ENCODE assay signal across 16 cellular contexts in the genomic region with DNA sequence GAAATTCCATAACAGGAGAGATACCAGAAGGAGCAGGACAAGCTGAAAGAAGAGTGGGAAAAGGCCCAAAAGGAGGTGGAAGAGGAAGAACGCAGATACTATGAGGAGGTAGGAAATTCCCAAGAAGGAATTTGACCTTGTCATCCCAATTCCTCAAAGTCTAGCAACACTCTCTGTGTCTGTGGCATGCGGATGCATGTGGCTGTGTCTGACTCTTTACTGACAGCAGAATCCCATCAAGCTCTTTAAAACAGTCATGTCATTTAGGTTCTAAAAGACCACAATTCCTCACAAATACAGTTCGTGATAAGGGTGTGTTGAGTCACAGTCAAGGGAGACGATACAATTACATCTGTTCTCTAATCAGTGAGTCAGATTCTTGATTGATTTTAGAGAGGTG.
DNase-seq lines count a peak whose midpoint lies in the region; ATAC-seq, FAIRE-seq and TF ChIP-seq lines count a peak whose summit lies in the region.
"Had no signal": no experiment of that assay in that cellular context is flagged by ENCODE, and none has a peak within 500 bp of the region (broad histone marks: within the 10 kb centered on the region; RNA-seq: fewer than 3 reads in every experiment).

No MANE protein-coding gene starts in this region.

- no peak overlapping the region for H3K4me2 ChIP-seq in astrocyte (ENCODE audit: low read length)
- H3K4me2 ChIP-seq in smooth muscle cell = no peak overlapping the region
- H3K4me2 ChIP-seq: BLaER1 had no signal

- no peaks in the 10 kb centered on the region for H3K27me3 Mint-ChIP-seq in astrocyte (ENCODE audit: low read depth, unreplicated experiment)

- H3K4me1 Mint-ChIP-seq in astrocyte (ENCODE audit: low read depth, unreplicated experiment) = peaks cover 32% of the 10 kb centered on the region
- H3K4me1 Mint-ChIP-seq: CD14-positive monocyte; CD4-positive, alpha-beta memory T cell had no signal

- H2AFZ ChIP-seq in astrocyte (ENCODE audit: low read depth, low read length) (no peak overlapping the region), smooth muscle cell (ENCODE audit: low read depth) (no peak overlapping the region)

- no peaks in the 10 kb centered on the region for H3F3A ChIP-seq in smooth muscle cell (ENCODE audit: low read depth)

- no peaks in the 10 kb centered on the region for H4K20me1 ChIP-seq in astrocyte (ENCODE audit: insufficient read depth, low read length)
- no peaks in the 10 kb centered on the region for H4K20me1 ChIP-seq in smooth muscle cell (ENCODE audit: low read depth)
- H4K20me1 ChIP-seq: BLaER1 had no signal

- H3K9me3 Mint-ChIP-seq in astrocyte (ENCODE audit: unreplicated experiment) = no peaks in the 10 kb centered on the region
- H3K9me3 Mint-ChIP-seq: CD14-positive monocyte; CD4-positive, alpha-beta memory T cell; H9 had no signal

- H3K27me3 ChIP-seq in astrocyte (ENCODE audit: insufficient read depth, low read length) (peaks cover 2% of the 10 kb centered on the region), smooth muscle cell (ENCODE audit: low read depth) (no peaks in the 10 kb centered on the region)
- H3K27me3 ChIP-seq: BLaER1 had no signal

- H3K79me2 ChIP-seq in astrocyte (ENCODE audit: insufficient read depth, low read length) = no peaks in the 10 kb centered on the region
- H3K79me2 ChIP-seq in smooth muscle cell (ENCODE audit: low read depth) = no peaks in the 10 kb centered on the region

- ATAC-seq in HG02885 (IDR thresholded peaks at IDR 0.05; ENCODE audit: poor library complexity, unreplicated experiment) = no peak

- no peak overlapping the region for H3K4me3 ChIP-seq in astrocyte (ENCODE audit: insufficient read depth, low read depth, low read length)
- H3K4me3 ChIP-seq in smooth muscle cell = no peak overlapping the region
- H3K4me3 ChIP-seq: BLaER1 had no signal

- DNase-seq in Daoy (ENCODE audit: low read depth) (peak; percentile 66), astrocyte (ENCODE audit: low read depth) (peak; percentile 46), islet precursor cell (peak; percentile 67), smooth muscle cell (lab: John Stamatoyannopoulos, UW; ENCODE audit: unreplicated experiment) (no peak), inferior parietal cortex (ENCODE audit: extremely low spot score) (no peak)
- DNase-seq in activated CD4-positive, alpha-beta T cell treated with anti-CD3 and anti-CD28 coated beads, Interleukin-2, amount 50 U/mL, for 48 hours = no peak
- DNase-seq: 8988T; CD4-positive, alpha-beta memory T cell; DMS153; DMS79; GF-D8; GOT3; H9 had no signal

- 15% methylated on average over 4 of the region's 4 CpGs for WGBS in smooth muscle cell (ENCODE audit: low lambda C conversion rate)

- FAIRE-seq in astrocyte (lab: Jason Lieb, UNC) = no peak

- H3K27ac ChIP-seq in astrocyte (ENCODE audit: low read depth, low read length) (no peak overlapping the region), smooth muscle cell (ENCODE audit: low read depth) (peak overlapping the region; percentile 8)
- H3K27ac ChIP-seq: BLaER1 had no signal

- no peak overlapping the region for H3K4me3 Mint-ChIP-seq in astrocyte (ENCODE audit: unreplicated experiment)
- H3K4me3 Mint-ChIP-seq: CD14-positive monocyte; CD4-positive, alpha-beta memory T cell; H9 had no signal

- H3K36me3 Mint-ChIP-seq in astrocyte (ENCODE audit: low read depth, unreplicated experiment) = peaks cover 2% of the 10 kb centered on the region
- H3K36me3 Mint-ChIP-seq: CD14-positive monocyte; CD4-positive, alpha-beta memory T cell had no signal

- H3K9me3 ChIP-seq in astrocyte (ENCODE audit: insufficient read depth, low read depth, low read length) = no peaks in the 10 kb centered on the region
- no peaks in the 10 kb centered on the region for H3K9me3 ChIP-seq in smooth muscle cell (replicated peaks; ENCODE audit: low read depth)
- H3K9me3 ChIP-seq: BLaER1 had no signal

- H3K4me1 ChIP-seq in astrocyte (ENCODE audit: insufficient read depth, low read length) (no peaks in the 10 kb centered on the region), smooth muscle cell (ENCODE audit: low read depth) (no peaks in the 10 kb centered on the region)
- H3K4me1 ChIP-seq: BLaER1 had no signal

- no peak overlapping the region for H3K9ac ChIP-seq in astrocyte (ENCODE audit: low read length)
- no peak overlapping the region for H3K9ac ChIP-seq in smooth muscle cell (ENCODE audit: low read depth)
- H3K9ac ChIP-seq: BLaER1 had no signal

- H3K36me3 ChIP-seq in astrocyte (ENCODE audit: insufficient read depth, low read length) (no peaks in the 10 kb centered on the region), smooth muscle cell (ENCODE audit: low read depth) (no peaks in the 10 kb centered on the region)

- peak overlapping the region; percentile 44 for H3K27ac Mint-ChIP-seq in astrocyte (ENCODE audit: unreplicated experiment)
- H3K27ac Mint-ChIP-seq: CD14-positive monocyte; CD4-positive, alpha-beta memory T cell; H9 had no signal

- no peak for TF ChIP-seq CTCF in astrocyte (IDR thresholded peaks at IDR 0.05; ENCODE audit: insufficient read depth, low read depth, low read length)
- no peak for TF ChIP-seq CTCF in smooth muscle cell (IDR thresholded peaks at IDR 0.05; ENCODE audit: borderline replicate concordance, insufficient read depth, poor library complexity, severe bottlenecking)

Comparison
In these comparisons a context has a peak if more than half of its experiments do, and no peak if none do; other contexts are left out.
1. DNase-seq: peak in Daoy (single experiment), astrocyte (single experiment) and islet precursor cell (single experiment); none in smooth muscle cell (single experiment), inferior parietal cortex (single experiment) and activated CD4-positive, alpha-beta T cell treated with anti-CD3 and anti-CD28 coated beads, Interleukin-2, amount 50 U/mL, for 48 hours (0 of 2).